ENCODE assay signal across 8 cellular contexts in the genomic region with DNA sequence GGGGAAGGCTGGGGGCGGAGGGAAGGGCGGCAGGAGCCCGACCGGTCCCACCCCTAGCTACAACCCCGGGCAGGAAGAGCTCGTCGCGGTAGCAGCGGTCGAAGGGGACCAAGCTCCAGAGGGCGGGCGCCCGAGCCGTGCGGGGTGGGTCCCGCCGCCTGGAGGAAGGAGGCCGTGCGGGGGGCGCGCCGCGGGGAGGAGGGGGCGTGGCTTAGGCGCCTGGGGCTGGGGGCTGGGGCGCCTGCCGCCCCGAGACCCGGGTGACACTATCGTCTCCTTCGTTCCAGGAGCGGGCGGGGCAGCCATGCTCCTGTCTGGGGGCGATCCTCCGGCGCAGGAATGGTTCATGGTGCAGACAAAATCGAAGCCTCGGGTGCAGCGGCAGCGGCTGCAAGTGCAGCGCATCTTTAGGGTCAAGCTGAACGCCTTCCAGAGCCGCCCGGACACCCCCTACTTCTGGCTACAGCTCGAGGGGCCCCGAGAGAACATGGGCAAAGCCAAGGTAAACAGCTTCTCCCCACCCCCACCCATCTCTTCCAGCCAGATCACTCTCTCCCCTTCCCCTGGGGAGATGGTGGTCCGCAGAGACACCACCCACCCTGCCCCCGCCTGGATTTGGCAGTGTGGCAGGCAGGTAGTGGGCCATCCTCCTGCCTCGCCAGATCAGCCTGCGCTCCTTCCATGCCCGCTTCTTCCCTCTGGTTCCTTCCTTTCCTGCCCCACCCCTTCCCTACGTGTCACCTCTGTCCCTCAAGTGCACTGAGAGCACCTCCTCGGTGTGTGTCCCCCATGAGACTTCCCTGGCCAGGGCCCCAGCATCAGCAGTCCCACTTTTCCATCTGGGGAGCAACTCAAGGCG. TPM values are rescaled to one million over a fixed set of nuclear protein-coding genes. Genes with fewer than 3 reads are reported as not detected.
DNase-seq lines count a peak whose midpoint lies in the region; ATAC-seq and TF ChIP-seq lines count a peak whose summit lies in the region.

A gene (plus strand): TSS at position 61 of the 859 bp plus-strand sequence. CDS start 244 bp downstream, at position 305.

- H3K27me3 ChIP-seq in layer of hippocampus (ENCODE audit: control insufficient read depth, insufficient read depth, low read length) = no peaks in the 10 kb centered on the region

- H3K4me1 Mint-ChIP-seq in T-helper 2 cell treated with Interferon-gamma antibody and Interleukin-4, amounts not matched to agents 5 μg/mL and 100 μg/mL, for 36 hours (ENCODE audit: low read depth) = peaks cover 3% of the 10 kb centered on the region
- peaks cover 74% of the 10 kb centered on the region for H3K4me1 Mint-ChIP-seq in chondrocyte (ENCODE audit: low read depth)

- DNase-seq in NCI-H2227 (lab: John Stamatoyannopoulos, UW; ENCODE audit: unreplicated experiment) (peak; percentile 41), NCI-H2227 treated with DMSO at 0.1 percent for 48 hours (lab: John Stamatoyannopoulos, UW) (no peak), chondrocyte (ENCODE audit: low spot score) (no peak), COLO829 (ENCODE audit: low spot score) (no peak)
- no peak for DNase-seq in T-helper 2 cell treated with Interferon-gamma antibody and Interleukin-4, amounts not matched to agents 5 μg/mL and 100 μg/mL, for 36 hours (ENCODE audit: low spot score)
- peak; percentile 29 to 34 for DNase-seq in stimulated activated CD4-positive, alpha-beta T cell treated with anti-CD3 and anti-CD28 coated beads, Interleukin-2, amount 100 ng/mL, for 24 hours

- H3K27me3 Mint-ChIP-seq in T-helper 2 cell treated with Interferon-gamma antibody and Interleukin-4, amounts not matched to agents 5 μg/mL and 100 μg/mL, for 36 hours (ENCODE audit: low read depth) = peaks cover 51% of the 10 kb centered on the region
- no peaks in the 10 kb centered on the region for H3K27me3 Mint-ChIP-seq in chondrocyte (ENCODE audit: low read depth)

- no peak within 1 kb of the TSS for H3K27ac Mint-ChIP-seq in T-helper 2 cell treated with Interferon-gamma antibody and Interleukin-4, amounts not matched to agents 5 μg/mL and 100 μg/mL, for 36 hours
- peak within 1 kb of the TSS; percentile 43 for H3K27ac Mint-ChIP-seq in chondrocyte (ENCODE audit: unreplicated experiment)

- H3K36me3 Mint-ChIP-seq in T-helper 2 cell treated with Interferon-gamma antibody and Interleukin-4, amounts not matched to agents 5 μg/mL and 100 μg/mL, for 36 hours (ENCODE audit: low read depth) = no peaks in the 10 kb centered on the region
- no peaks in the 10 kb centered on the region for H3K36me3 Mint-ChIP-seq in chondrocyte (ENCODE audit: low read depth)

- no peak for TF ChIP-seq CTCF in chondrocyte (IDR thresholded peaks at IDR 0.05)

- H3K4me3 Mint-ChIP-seq in T-helper 2 cell treated with Interferon-gamma antibody and Interleukin-4, amounts not matched to agents 5 μg/mL and 100 μg/mL, for 36 hours = peak within 1 kb of the TSS; percentile 67
- peak within 1 kb of the TSS; percentile 88 for H3K4me3 Mint-ChIP-seq in chondrocyte (ENCODE audit: unreplicated experiment)

- peak within 1 kb of the TSS; percentile 25 for H3K27ac ChIP-seq in layer of hippocampus (ENCODE audit: low read depth, low read length)

- no peak for ATAC-seq in GM21825 (IDR thresholded peaks at IDR 0.05; ENCODE audit: unreplicated experiment)

- no peaks in the 10 kb centered on the region for H3K9me3 Mint-ChIP-seq in T-helper 2 cell treated with Interferon-gamma antibody and Interleukin-4, amounts not matched to agents 5 μg/mL and 100 μg/mL, for 36 hours
- no peaks in the 10 kb centered on the region for H3K9me3 Mint-ChIP-seq in chondrocyte (ENCODE audit: low read depth)

RNA-seq across cellular contexts. Expression of the gene that starts here (rescaled TPM):
- 20.0 to 32.1 TPM (median 21.0 TPM) in 3 replicates for total RNA-seq in chondrocyte

Comparison
In these comparisons a context has a peak if more than half of its experiments do, and no peak if none do; other contexts are left out.
1. DNase-seq: peak in NCI-H2227 (single experiment) and stimulated activated CD4-positive, alpha-beta T cell treated with anti-CD3 and anti-CD28 coated beads, Interleukin-2, amount 100 ng/mL, for 24 hours (2 of 2); none in NCI-H2227 treated with DMSO at 0.1 percent for 48 hours (single experiment), T-helper 2 cell treated with Interferon-gamma antibody and Interleukin-4, amounts not matched to agents 5 μg/mL and 100 μg/mL, for 36 hours (single experiment), chondrocyte (single experiment) and COLO829 (single experiment).